In the genomic region with DNA sequence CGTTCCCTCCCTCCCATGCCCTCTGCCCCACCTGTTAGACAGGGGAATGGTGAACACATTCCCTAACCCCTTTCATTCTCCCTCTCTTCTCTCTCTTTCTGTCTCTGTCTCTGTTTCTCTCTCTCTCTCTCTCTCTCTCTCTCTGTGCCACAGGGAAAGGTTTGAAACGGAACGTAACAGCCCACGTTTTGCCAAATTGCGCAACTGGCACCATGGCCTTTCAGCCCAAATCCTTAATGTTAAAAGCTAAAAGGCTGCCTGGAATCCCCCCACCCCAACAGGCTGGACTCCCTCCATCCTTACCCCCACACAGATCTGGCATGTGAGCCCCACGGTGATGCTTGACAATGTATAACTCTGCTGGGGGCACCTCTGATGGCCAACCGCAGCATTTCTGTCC, we compare ENCODE assay signal across 28 cellular contexts. TPM values are rescaled to one million over a fixed set of nuclear protein-coding genes. Genes with fewer than 3 reads are reported as not detected.
"Had no signal": no experiment of that assay in that cellular context is flagged by ENCODE, and none has a peak within 500 bp of the region (broad histone marks: within the 10 kb centered on the region; RNA-seq: fewer than 3 reads in every experiment).

No MANE protein-coding gene starts in this region.

- DNase-seq: cerebellar nuclear complex; effector memory CD8-positive, alpha-beta T cell; esophagus squamous epithelium; foreskin fibroblast; head of caudate nucleus; hypothalamus; natural killer cell; nucleus accumbens; retina; stimulated activated CD4-positive, alpha-beta T cell treated with anti-CD3 and anti-CD28 coated beads, Interleukin-2, amount 100 ng/mL, for 48 hours; stimulated activated naive CD4-positive, alpha-beta T cell treated with Interleukin-2 at 50 U/mL for 16 hours; thyroid gland; upper lobe of left lung; uterus had no signal

- H3K4me3 ChIP-seq: esophagus squamous epithelium, lower lobe of right lung, pancreas, prostate gland, smooth muscle cell, thyroid gland, upper lobe of left lung, uterus had no signal

- H3K9me3 ChIP-seq: esophagus squamous epithelium, lower lobe of right lung, pancreas, prostate gland, thyroid gland, upper lobe of left lung, uterus had no signal

- H3K4me3 Mint-ChIP-seq: dendritic cell treated with granulocyte-macrophage colony-stimulating factor and Interleukin-4, amounts not matched to agents 40 ng/mL and 50 ng/mL, for 4 days; effector memory CD8-positive, alpha-beta T cell; memory B cell; mesothelial cell of epicardium; natural killer cell; neural crest cell had no signal

- H3K27me3 ChIP-seq: pancreas, thyroid gland, upper lobe of left lung, uterus had no signal

- H3K27me3 Mint-ChIP-seq: memory B cell had no signal

- ATAC-seq: effector memory CD8-positive, alpha-beta T cell; natural killer cell had no signal

- H3K27ac Mint-ChIP-seq: dendritic cell treated with granulocyte-macrophage colony-stimulating factor and Interleukin-4, amounts not matched to agents 40 ng/mL and 50 ng/mL, for 4 days; effector memory CD8-positive, alpha-beta T cell; memory B cell; mesothelial cell of epicardium; natural killer cell had no signal

- H3K36me3 ChIP-seq: esophagus squamous epithelium, lower lobe of right lung, pancreas, prostate gland, thyroid gland, upper lobe of left lung, uterus had no signal

- H3K27ac ChIP-seq: epithelial cell of prostate, lower lobe of right lung, pancreas, prostate gland, thyroid gland, upper lobe of left lung, uterus had no signal

- H3K36me3 Mint-ChIP-seq: memory B cell, mesothelial cell of epicardium, natural killer cell had no signal

- H3K4me2 ChIP-seq: smooth muscle cell had no signal

- H3K4me1 Mint-ChIP-seq: memory B cell, mesothelial cell of epicardium, natural killer cell, neural crest cell had no signal

- FAIRE-seq: colon, islet of Langerhans, pancreas had no signal

- H3K4me1 ChIP-seq: esophagus squamous epithelium, lower lobe of right lung, pancreas, prostate gland, upper lobe of left lung, uterus had no signal

- H3K9me3 Mint-ChIP-seq: dendritic cell treated with granulocyte-macrophage colony-stimulating factor and Interleukin-4, amounts not matched to agents 40 ng/mL and 50 ng/mL, for 4 days; effector memory CD8-positive, alpha-beta T cell; memory B cell; mesothelial cell of epicardium; natural killer cell; neural crest cell had no signal

RNA-seq across cellular contexts. Expression of gene OPN4, which starts 44.8 kb away (rescaled TPM):
- total RNA-seq: esophagus squamous epithelium, left lobe of liver, lower lobe of right lung, mesothelial cell of epicardium, mucosa of gallbladder, myocyte, natural killer cell, neural crest cell, pancreas, prostate gland, smooth muscle cell, upper lobe of left lung, uterus had no signal
- polyA plus RNA-seq: pancreas, smooth muscle cell had no signal
